ENCODE assay signal across 19 cellular contexts in genomic region chr4:26887143-26887542, GRCh38. TPM values are rescaled to one million over a fixed set of nuclear protein-coding genes. Genes with fewer than 3 reads are reported as not detected.
A peak's percentile ranks its signal among the peaks of the same experiment; 100 is the strongest.
DNase-seq lines count a peak whose midpoint lies in the region; ATAC-seq and TF ChIP-seq lines count a peak whose summit lies in the region.
"Had no signal": no experiment of that assay in that cellular context is flagged by ENCODE, and none has a peak within 500 bp of the region (broad histone marks: within the 10 kb centered on the region; RNA-seq: fewer than 3 reads in every experiment).

No MANE protein-coding gene starts in this region.

- no peak for TF ChIP-seq CTCF in Caco-2 (IDR thresholded peaks at IDR 0.05; ENCODE audit: insufficient read depth in 1 of 2, low read depth in 1 of 2, low read length in 1 of 2, severe bottlenecking in 1 of 2, unreplicated experiment in 1 of 2)
- TF ChIP-seq CTCF in omental fat pad (IDR thresholded peaks at IDR 0.05) = no peak

- H3K27ac Mint-ChIP-seq in activated CD4-positive, alpha-beta T cell treated with anti-CD3 and anti-CD28 coated beads for 36 hours = peak overlapping the region; percentile 92
- H3K27ac Mint-ChIP-seq in activated naive CD8-positive, alpha-beta T cell = peak overlapping the region; percentile 96
- peak overlapping the region; percentile 93 to 98 (median 95) for H3K27ac Mint-ChIP-seq in naive thymus-derived CD4-positive, alpha-beta T cell
- H3K27ac Mint-ChIP-seq in Caco-2 (ENCODE audit: unreplicated experiment) = no peak overlapping the region

- peaks cover 97% of the 10 kb centered on the region for H3K79me2 ChIP-seq in Karpas-422 (ENCODE audit: low read length)

- BruUV-seq in Caco-2 (replicated peaks; lab: Mats Ljungman, UMichigan) = no TSS peak

- H3K36me3 ChIP-seq in Karpas-422 (ENCODE audit: insufficient read depth, low read length) (0 out of 2 replicates have a peak, but pooled peaks cover 3% of the 10 kb centered on the region), Caco-2 (ENCODE audit: control insufficient read depth, insufficient read depth, low read length) (no peaks in the 10 kb centered on the region)
- peaks cover 0 to 3% (median 0%) of the 10 kb centered on the region in 3 experiments for H3K36me3 ChIP-seq in naive thymus-derived CD4-positive, alpha-beta T cell (ENCODE audit: control insufficient read depth in 2 of 3, insufficient read depth in 3 of 3, low read length in 3 of 3)
- H3K36me3 ChIP-seq: colonic mucosa, sigmoid colon, transverse colon had no signal

- peaks cover 63% of the 10 kb centered on the region for H3K4me1 Mint-ChIP-seq in activated CD4-positive, alpha-beta T cell treated with anti-CD3 and anti-CD28 coated beads for 36 hours
- peaks cover 80% of the 10 kb centered on the region for H3K4me1 Mint-ChIP-seq in activated naive CD8-positive, alpha-beta T cell (ENCODE audit: low read depth)
- H3K4me1 Mint-ChIP-seq in naive thymus-derived CD4-positive, alpha-beta T cell = peaks cover 36 to 97% (median 87%) of the 10 kb centered on the region in 7 donors
- H3K4me1 Mint-ChIP-seq in Caco-2 (ENCODE audit: low read depth, unreplicated experiment) = no peaks in the 10 kb centered on the region

- intact Hi-C loops in activated CD4-positive, alpha-beta T cell treated with anti-CD3 and anti-CD28 coated beads for 36 hours (cut with DNase I, micrococcal nuclease) = loop anchor here (2.0 to 5.0 kb wide), 5 partner anchors 14 to 106 kb away; no protein-coding TSS in a partner anchor
- intact Hi-C loops in naive thymus-derived CD4-positive, alpha-beta T cell (cut with micrococcal nuclease) = loop anchor here in 1 of 2 donors (2.0 to 10.0 kb wide), 3 partner anchors 14 to 812 kb away; no protein-coding TSS in a partner anchor
- intact Hi-C loops in Caco-2 (cut with micrococcal nuclease; ENCODE audit: unreplicated experiment) = no loop called here

- peak overlapping the region; percentile 67 for H3K4me3 Mint-ChIP-seq in activated CD4-positive, alpha-beta T cell treated with anti-CD3 and anti-CD28 coated beads for 36 hours
- peak overlapping the region; percentile 76 for H3K4me3 Mint-ChIP-seq in activated naive CD8-positive, alpha-beta T cell
- peak overlapping the region; percentile 70 to 91 (median 82) for H3K4me3 Mint-ChIP-seq in naive thymus-derived CD4-positive, alpha-beta T cell
- no peak overlapping the region for H3K4me3 Mint-ChIP-seq in Caco-2 (ENCODE audit: unreplicated experiment)

- peaks cover 6% of the 10 kb centered on the region for H3K36me3 Mint-ChIP-seq in activated CD4-positive, alpha-beta T cell treated with anti-CD3 and anti-CD28 coated beads for 36 hours (ENCODE audit: low read depth)
- peaks cover 2% of the 10 kb centered on the region for H3K36me3 Mint-ChIP-seq in activated naive CD8-positive, alpha-beta T cell
- peaks cover 4 to 35% (median 10%) of the 10 kb centered on the region in 5 donors for H3K36me3 Mint-ChIP-seq in naive thymus-derived CD4-positive, alpha-beta T cell
- H3K36me3 Mint-ChIP-seq in Caco-2 (ENCODE audit: insufficient read depth, unreplicated experiment) = no peaks in the 10 kb centered on the region

- H3K9ac ChIP-seq in Karpas-422 (ENCODE audit: low read length) = no peak overlapping the region

- H3K9me2 ChIP-seq in Karpas-422 (replicated peaks; ENCODE audit: insufficient read depth, low read length) = no peaks in the 10 kb centered on the region

- no peaks in the 10 kb centered on the region for H3K27me3 Mint-ChIP-seq in activated CD4-positive, alpha-beta T cell treated with anti-CD3 and anti-CD28 coated beads for 36 hours
- H3K27me3 Mint-ChIP-seq in activated naive CD8-positive, alpha-beta T cell = no peaks in the 10 kb centered on the region
- no peaks in the 10 kb centered on the region for H3K27me3 Mint-ChIP-seq in naive thymus-derived CD4-positive, alpha-beta T cell
- H3K27me3 Mint-ChIP-seq in Caco-2 (ENCODE audit: insufficient read depth, unreplicated experiment) = no peaks in the 10 kb centered on the region

- CTCF ChIA-PET in activated CD4-positive, alpha-beta T cell treated with anti-CD3 and anti-CD28 coated beads for 36 hours (lab: Charles Lee) = interaction anchor here (0.6 to 4.1 kb wide), 13 partner anchors 13 to 899 kb away, joined by 3 to 18 read pairs (median 6); no protein-coding TSS in a partner anchor
- CTCF ChIA-PET in naive thymus-derived CD4-positive, alpha-beta T cell (lab: Charles Lee) = interaction anchor here (1.7 to 4.4 kb wide), 2 partner anchors 26 to 98 kb away, joined by 5 to 30 read pairs; partner anchors contain the start of gene STIM2
- CTCF ChIA-PET in Caco-2 (lab: Charles Lee) = interaction anchor here (0.7 kb wide), 1 partner anchor 54 kb away, joined by 4 read pairs; no protein-coding TSS in a partner anchor

- H3K4me1 ChIP-seq in Karpas-422 (ENCODE audit: low read length) (peaks cover 51% of the 10 kb centered on the region), Caco-2 (no peaks in the 10 kb centered on the region)
- H3K4me1 ChIP-seq in naive thymus-derived CD4-positive, alpha-beta T cell (ENCODE audit: control insufficient read depth in 2 of 2, insufficient read depth in 2 of 2, low read length in 2 of 2) = peaks cover 32 to 36% of the 10 kb centered on the region in 2 donors
- H3K4me1 ChIP-seq: colonic mucosa had no signal

- peak overlapping the region; percentile 90 for H3K27ac ChIP-seq in Karpas-422 (ENCODE audit: low read length)
- H3K27ac ChIP-seq in naive thymus-derived CD4-positive, alpha-beta T cell (ENCODE audit: low read depth, low read length) = peak overlapping the region; percentile 73
- H3K27ac ChIP-seq: 22Rv1, colonic mucosa, sigmoid colon had no signal

- DNase-seq in activated CD4-positive, alpha-beta T cell treated with anti-CD3 and anti-CD28 coated beads for 36 hours = no peak
- DNase-seq in activated CD4-positive, alpha-beta T cell treated with anti-CD3 and anti-CD28 coated beads, Interleukin-2, amount 50 U/mL, for 1 hour = no peak
- DNase-seq in Karpas-422 (no peak), Caco-2 (no peak), omental fat pad (ENCODE audit: low spot score) (no peak), HuH-7.5 (ENCODE audit: low spot score) (no peak)
- peak in 4 of 9 donors; percentile 24 to 39 (median 36) for DNase-seq in naive thymus-derived CD4-positive, alpha-beta T cell
- DNase-seq: aorta; colonic mucosa; HCEC 1CT; mesenchymal stem cell; NCI-H2029 treated with DMSO at 0.1 percent for 48 hours; NCI-H524 treated with DMSO at 0.1 percent for 48 hours; occipital lobe; sigmoid colon; stimulated activated CD4-positive, alpha-beta T cell treated with anti-CD3 and anti-CD28 coated beads, Interleukin-4, amount 100 ng/mL, for 24 hours; transverse colon had no signal

- H3K27me3 ChIP-seq in Karpas-422 (ENCODE audit: low read length) (no peaks in the 10 kb centered on the region), Caco-2 (replicated peaks; ENCODE audit: control insufficient read depth, insufficient read depth, low read length) (no peaks in the 10 kb centered on the region)
- H3K27me3 ChIP-seq in naive thymus-derived CD4-positive, alpha-beta T cell (ENCODE audit: control insufficient read depth in 2 of 2, insufficient read depth in 2 of 2, low read length in 2 of 2) = no peaks in the 10 kb centered on the region
- H3K27me3 ChIP-seq: colonic mucosa, sigmoid colon, transverse colon had no signal

- H3K9me3 ChIP-seq in Karpas-422 (ENCODE audit: low read length) (no peaks in the 10 kb centered on the region), Caco-2 (no peaks in the 10 kb centered on the region)
- no peaks in the 10 kb centered on the region for H3K9me3 ChIP-seq in naive thymus-derived CD4-positive, alpha-beta T cell (ENCODE audit: control insufficient read depth in 2 of 3, low read length in 3 of 3)
- H3K9me3 ChIP-seq: colonic mucosa, sigmoid colon, transverse colon had no signal

- no peak for ATAC-seq in activated CD4-positive, alpha-beta T cell treated with anti-CD3 and anti-CD28 coated beads for 36 hours
- ATAC-seq in naive thymus-derived CD4-positive, alpha-beta T cell = no peak
- no peak for ATAC-seq in omental fat pad (ENCODE audit: low FRiP score)

- peaks cover 30% of the 10 kb centered on the region; the same call in 1 of the 2 replicates for H4K20me1 ChIP-seq in Karpas-422 (ENCODE audit: insufficient read depth, low read depth, low read length)

- H3K4me3 ChIP-seq in Karpas-422 (ENCODE audit: low read length) = no peak overlapping the region
- no peak overlapping the region for H3K4me3 ChIP-seq in naive thymus-derived CD4-positive, alpha-beta T cell (ENCODE audit: low read length)
- no peak overlapping the region for H3K4me3 ChIP-seq in Caco-2 (ENCODE audit: low read depth, low read length)
- H3K4me3 ChIP-seq: colonic mucosa, sigmoid colon, transverse colon had no signal

- H2AFZ ChIP-seq in Karpas-422 (ENCODE audit: low read length) = no peak overlapping the region

- no peak overlapping the region for H3K4me2 ChIP-seq in Karpas-422 (ENCODE audit: low read depth, low read length, poor library complexity, severe bottlenecking)

- H3K9me3 Mint-ChIP-seq in activated CD4-positive, alpha-beta T cell treated with anti-CD3 and anti-CD28 coated beads for 36 hours (ENCODE audit: low read depth) = peaks cover 8% of the 10 kb centered on the region
- H3K9me3 Mint-ChIP-seq in activated naive CD8-positive, alpha-beta T cell (ENCODE audit: low read depth) = no peaks in the 10 kb centered on the region
- peaks cover 0 to 6% (median 0%) of the 10 kb centered on the region in 11 donors for H3K9me3 Mint-ChIP-seq in naive thymus-derived CD4-positive, alpha-beta T cell
- peaks cover 7% of the 10 kb centered on the region for H3K9me3 Mint-ChIP-seq in Caco-2 (ENCODE audit: unreplicated experiment)

- POLR2A ChIA-PET in activated CD4-positive, alpha-beta T cell treated with anti-CD3 and anti-CD28 coated beads for 36 hours (lab: Charles Lee) = interaction anchor here (0.6 to 3.8 kb wide), 5 partner anchors 14 to 1258 kb away, joined by 3 to 22 read pairs (median 5); partner anchors contain the start of gene STIM2
- POLR2A ChIA-PET in naive thymus-derived CD4-positive, alpha-beta T cell (lab: Charles Lee) = interaction anchor here (0.7 to 5.5 kb wide), 9 partner anchors 13 to 303 kb away, joined by 4 to 126 read pairs (median 5); partner anchors contain the start of genes STIM2 and TBC1D19
- POLR2A ChIA-PET in Caco-2 (lab: Charles Lee) = no interaction called here

RNA-seq across cellular contexts. Expression of gene STIM2, which starts 26.5 kb away (rescaled TPM):
- total RNA-seq in activated CD4-positive, alpha-beta T cell treated with anti-CD3 and anti-CD28 coated beads for 36 hours = 10 to 100 TPM; 32.9 to 36.4 TPM
- total RNA-seq in Karpas-422 (2014; rRNA removed; shearing (Covaris generic); ENCODE audit: low replicate concordance) = 96.4 and 203 TPM in 2 replicates
- 100 to 1,000 TPM in 1 of 5 experiments, 10 to 100 TPM in 4; 61.7 to 103 (median 74.5) TPM for total RNA-seq in naive thymus-derived CD4-positive, alpha-beta T cell
- 10 to 100 TPM; 24.6 to 38.4 TPM for polyA plus RNA-seq in naive thymus-derived CD4-positive, alpha-beta T cell
- total RNA-seq in Caco-2 (2022) (27.2 and 28.5 TPM in 2 replicates), omental fat pad (10 to 100 TPM; 16.9 to 29.5 (median 22.4) TPM)
